Comparison of ENCODE assay signal across 1 cellular context in genomic region chr7:135802697-135803096, GRCh38.
TF ChIP-seq lines count a peak whose summit lies in the region.

No MANE protein-coding gene starts in this region.

TF ChIP-seq in IMR-90, 13 proteins besides CTCF, POLR2A, EP300 and RAD21 (continued from another document):
- TF ChIP-seq FOS (IDR thresholded peaks at IDR 0.05; ENCODE audit: low read depth, low read length) (no peak), BHLHE40 (IDR thresholded peaks at IDR 0.05; ENCODE audit: low read depth, low read length) (no peak), USF2 (IDR thresholded peaks at IDR 0.05; ENCODE audit: low read depth, low read length) (no peak), RFX5 (IDR thresholded peaks at IDR 0.05; ENCODE audit: low read depth, low read length) (no peak)
